In genomic region chr9:98995059-98995665, GRCh38 we compare ENCODE assay signal across 13 cellular contexts. TPM values are rescaled to one million over a fixed set of nuclear protein-coding genes. Genes with fewer than 3 reads are reported as not detected.
DNase-seq lines count a peak whose midpoint lies in the region; ATAC-seq and TF ChIP-seq lines count a peak whose summit lies in the region.
"Had no signal": no experiment of that assay in that cellular context is flagged by ENCODE, and none has a peak within 500 bp of the region (broad histone marks: within the 10 kb centered on the region; RNA-seq: fewer than 3 reads in every experiment).

No MANE protein-coding gene starts in this region.

- intact Hi-C loops in esophagus muscularis mucosa (cut with DNase I) (no loop called here), transverse colon (cut with DNase I; ENCODE audit: low total_unique reads) (no loop called here)
- intact Hi-C loops in naive thymus-derived CD4-positive, alpha-beta T cell (cut with micrococcal nuclease) = no loop called here

- H3K4me3 ChIP-seq in MG63 = no peak overlapping the region
- no peak overlapping the region for H3K4me3 ChIP-seq in esophagus muscularis mucosa
- no peak overlapping the region for H3K4me3 ChIP-seq in transverse colon
- H3K4me3 ChIP-seq in naive thymus-derived CD4-positive, alpha-beta T cell (ENCODE audit: low read length) = no peak overlapping the region

- WGBS in esophagus muscularis mucosa = 58% methylated on average over 3 of the region's 3 CpGs
- WGBS in transverse colon (ENCODE audit: low coverage in 1 of 2), 2 donors = 71% methylated on average over 3 of the region's 3 CpGs; no CpG with 5 or more reads in 1 of the 2 donors

- peaks cover 0 to 31% (median 0%) of the 10 kb centered on the region in 5 donors for H3K27me3 Mint-ChIP-seq in naive thymus-derived CD4-positive, alpha-beta T cell

- in situ Hi-C loops in transverse colon (cut with MboI; ENCODE audit: low pct_ligation_motif_present in 1 of 4, low pct_unique_long_range_greater_than_20kb in 1 of 4, low sequenced_read_pairs in 3 of 4) = loop anchor here (5.0 to 25.0 kb wide), 4 partner anchors 133 to 140 kb away; no protein-coding TSS in a partner anchor

- peaks cover 0 to 2% (median 0%) of the 10 kb centered on the region in 11 donors for H3K9me3 Mint-ChIP-seq in naive thymus-derived CD4-positive, alpha-beta T cell
- H3K9me3 Mint-ChIP-seq: activated T-cell treated with anti-CD3 and anti-CD28 coated beads, Interleukin-2, amount 50 U/mL, for 24 hours had no signal

- H3K27me3 ChIP-seq in MG63 (no peaks in the 10 kb centered on the region), esophagus muscularis mucosa (no peaks in the 10 kb centered on the region), transverse colon (no peaks in the 10 kb centered on the region)
- no peaks in the 10 kb centered on the region for H3K27me3 ChIP-seq in naive thymus-derived CD4-positive, alpha-beta T cell (ENCODE audit: control insufficient read depth in 2 of 2, insufficient read depth in 2 of 2, low read length in 2 of 2)
- H3K27me3 ChIP-seq: brain microvascular endothelial cell had no signal

- no peak for TF ChIP-seq POLR2A in esophagus muscularis mucosa (IDR thresholded peaks at IDR 0.05; ENCODE audit: low read depth)
- no peak for TF ChIP-seq POLR2A in transverse colon (IDR thresholded peaks at IDR 0.05)

- TF ChIP-seq EP300 in esophagus muscularis mucosa (IDR thresholded peaks at IDR 0.05) (no peak), transverse colon (IDR thresholded peaks at IDR 0.05; ENCODE audit: low read depth) (no peak)

- ATAC-seq in HG03175 (IDR thresholded peaks at IDR 0.05; ENCODE audit: unreplicated experiment) = no peak
- no peak for ATAC-seq in naive thymus-derived CD4-positive, alpha-beta T cell
- no peak for ATAC-seq in HG02852 (IDR thresholded peaks at IDR 0.05; ENCODE audit: unreplicated experiment)
- ATAC-seq: Panc1 had no signal

- no peak overlapping the region for H3K4me3 Mint-ChIP-seq in naive thymus-derived CD4-positive, alpha-beta T cell
- H3K4me3 Mint-ChIP-seq: activated T-cell treated with anti-CD3 and anti-CD28 coated beads, Interleukin-2, amount 50 U/mL, for 24 hours; nephron progenitor cell had no signal

- H3K4me1 Mint-ChIP-seq in naive thymus-derived CD4-positive, alpha-beta T cell = peaks cover 0 to 17% (median 5%) of the 10 kb centered on the region in 7 donors

- H3K27ac ChIP-seq in esophagus muscularis mucosa (replicated peaks in 1 of 4) (peak overlapping the region; percentile 80 to 86 (median 80)), transverse colon (peak overlapping the region; percentile 63 to 82 (median 72))
- no peak overlapping the region for H3K27ac ChIP-seq in naive thymus-derived CD4-positive, alpha-beta T cell (ENCODE audit: low read depth, low read length)
- H3K27ac ChIP-seq: brain microvascular endothelial cell, epithelial cell of prostate had no signal

- H3K36me3 ChIP-seq in MG63 = no peaks in the 10 kb centered on the region
- peaks cover 0 to 36% (median 8%) of the 10 kb centered on the region in 4 donors for H3K36me3 ChIP-seq in esophagus muscularis mucosa
- H3K36me3 ChIP-seq in transverse colon = no peaks in the 10 kb centered on the region
- no peaks in the 10 kb centered on the region for H3K36me3 ChIP-seq in naive thymus-derived CD4-positive, alpha-beta T cell (ENCODE audit: control insufficient read depth in 2 of 3, insufficient read depth in 3 of 3, low read length in 3 of 3)
- H3K36me3 ChIP-seq: brain microvascular endothelial cell had no signal

- H3K36me3 Mint-ChIP-seq in naive thymus-derived CD4-positive, alpha-beta T cell = no peaks in the 10 kb centered on the region

- POLR2A ChIA-PET in naive thymus-derived CD4-positive, alpha-beta T cell (lab: Charles Lee) = no interaction called here

- peaks cover 65 to 74% (median 65%) of the 10 kb centered on the region in 4 donors for H3K4me1 ChIP-seq in esophagus muscularis mucosa
- H3K4me1 ChIP-seq in transverse colon = peaks cover 7 to 50% (median 17%) of the 10 kb centered on the region in 4 donors
- H3K4me1 ChIP-seq in naive thymus-derived CD4-positive, alpha-beta T cell (ENCODE audit: control insufficient read depth in 2 of 2, insufficient read depth in 2 of 2, low read length in 2 of 2) = peaks cover 0 to 4% of the 10 kb centered on the region in 2 donors

- H3K9me3 ChIP-seq in MG63 (no peaks in the 10 kb centered on the region), esophagus muscularis mucosa (no peaks in the 10 kb centered on the region), transverse colon (no peaks in the 10 kb centered on the region)
- no peaks in the 10 kb centered on the region for H3K9me3 ChIP-seq in naive thymus-derived CD4-positive, alpha-beta T cell (ENCODE audit: control insufficient read depth in 2 of 3, low read length in 3 of 3)

- H3K27ac Mint-ChIP-seq in naive thymus-derived CD4-positive, alpha-beta T cell = peak overlapping the region in 1 of 9 donors; percentile 79
- H3K27ac Mint-ChIP-seq: activated T-cell treated with anti-CD3 and anti-CD28 coated beads, Interleukin-2, amount 50 U/mL, for 24 hours; nephron progenitor cell had no signal

- peak; percentile 60 for DNase-seq in MG63
- DNase-seq in esophagus muscularis mucosa (ENCODE audit: extremely low spot score) = no peak
- DNase-seq in midbrain (lab: John Stamatoyannopoulos, UW) = peak; percentile 55
- DNase-seq in transverse colon = peak; percentile 29
- no peak for DNase-seq in naive thymus-derived CD4-positive, alpha-beta T cell
- DNase-seq: activated T-cell treated with anti-CD3 and anti-CD28 coated beads, Interleukin-2, amount 50 U/mL, for 24 hours; brain microvascular endothelial cell; Calu3; nephron progenitor cell had no signal

- CTCF ChIA-PET in naive thymus-derived CD4-positive, alpha-beta T cell (lab: Charles Lee) = interaction anchor here (1.1 to 8.5 kb wide), 2 partner anchors 146 kb away, joined by 3 to 155 read pairs; no protein-coding TSS in a partner anchor

- TF ChIP-seq CTCF in esophagus muscularis mucosa (IDR thresholded peaks at IDR 0.05) (no peak), transverse colon (IDR thresholded peaks at IDR 0.05) (no peak)

RNA-seq across cellular contexts. Expression of gene COL15A1, which starts 51.5 kb away (rescaled TPM):
- 0.62 and 1.2 TPM in 2 replicates for total RNA-seq in MG63 (2014; rRNA removed; shearing (Covaris generic); ENCODE audit: low replicate concordance)
- 100 to 1,000 TPM; 134 to 256 (median 145) TPM for total RNA-seq in esophagus muscularis mucosa
- total RNA-seq in transverse colon = 10 to 100 TPM in 2 of 4 donors, 1 to 10 TPM in 2; 4.6 to 51.9 (median 10.7) TPM
- total RNA-seq in naive thymus-derived CD4-positive, alpha-beta T cell = under 1 TPM in 2 of 5 experiments, not detected in 3; 0.05 to 0.31 TPM
- not detected for polyA plus RNA-seq in naive thymus-derived CD4-positive, alpha-beta T cell
- total RNA-seq: Calu3 had no signal

Comparison
In these comparisons a context has a peak if more than half of its experiments do, and no peak if none do; other contexts are left out.
1. DNase-seq: peak in MG63 (single experiment), midbrain (single experiment) and transverse colon (single experiment); none in esophagus muscularis mucosa (single experiment) and naive thymus-derived CD4-positive, alpha-beta T cell (0 of 9).